27 cellular contexts compared by ENCODE assay signal in the genomic region with DNA sequence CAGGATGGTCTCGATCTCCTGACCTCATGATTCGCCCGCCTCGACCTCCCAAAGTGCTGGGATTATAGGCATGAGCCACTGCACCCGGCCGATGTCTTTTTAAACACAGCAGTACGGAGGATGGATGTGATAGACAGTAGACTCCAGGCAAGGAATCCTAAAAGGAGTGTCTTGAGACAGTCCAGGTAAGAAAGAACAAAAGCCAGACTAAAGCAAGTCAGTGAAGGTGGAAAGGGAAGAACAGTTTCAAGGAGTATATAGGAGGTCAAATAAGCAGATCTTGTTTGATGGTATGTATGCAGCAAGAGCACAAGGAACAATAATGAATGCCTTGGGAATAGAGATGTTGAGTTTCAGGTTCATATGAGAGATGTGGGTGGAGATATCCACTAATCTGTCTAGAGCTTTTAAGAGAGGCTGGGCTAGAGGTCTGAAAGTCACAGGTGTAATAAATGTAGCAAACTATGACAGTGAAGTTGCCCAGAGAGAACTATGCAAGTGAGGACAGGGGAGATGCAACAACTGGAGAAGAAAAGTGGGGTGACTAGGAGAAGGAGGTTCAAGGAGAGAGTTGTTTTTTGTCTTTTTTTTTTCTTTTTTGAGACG. TPM values are rescaled to one million over a fixed set of nuclear protein-coding genes. Genes with fewer than 3 reads are reported as not detected.
DNase-seq lines count a peak whose midpoint lies in the region; ATAC-seq and TF ChIP-seq lines count a peak whose summit lies in the region.
"Had no signal": no experiment of that assay in that cellular context is flagged by ENCODE, and none has a peak within 500 bp of the region (broad histone marks: within the 10 kb centered on the region; RNA-seq: fewer than 3 reads in every experiment).

No MANE protein-coding gene starts in this region.

- no peak overlapping the region for H3K27ac ChIP-seq in CD4-positive, CD25-positive, alpha-beta regulatory T cell (ENCODE audit: insufficient read depth, low read length, poor library complexity, severe bottlenecking)
- H3K27ac ChIP-seq in PC-3 (ENCODE audit: low read length) = no peak overlapping the region
- H3K27ac ChIP-seq: A549, coronary artery, esophagus muscularis mucosa, RWPE1, SK-N-MC, transverse colon, VCaP had no signal

- no peak overlapping the region for H3K4me3 ChIP-seq in CD4-positive, CD25-positive, alpha-beta regulatory T cell (ENCODE audit: low read depth, low read length)
- H3K4me3 ChIP-seq in lower leg skin (ENCODE audit: low read depth, poor library complexity, severe bottlenecking) (no peak overlapping the region), PC-3 (ENCODE audit: low read length) (no peak overlapping the region)
- H3K4me3 ChIP-seq: A549, coronary artery, esophagus muscularis mucosa, SK-N-MC, transverse colon had no signal

- WGBS in lower leg skin, 2 donors = 96 to 97% methylated on average over 8 of the region's 8 CpGs

- H3K9me3 Mint-ChIP-seq in activated CD8-positive, alpha-beta T cell treated with anti-CD3 and anti-CD28 coated beads for 36 hours = no peaks in the 10 kb centered on the region
- H3K9me3 Mint-ChIP-seq in activated CD8-positive, alpha-beta T cell treated with anti-CD3 and anti-CD28 coated beads, Interleukin-2, amount 10 ng/mL, durations not matched to agents 7 days and 5 days (ENCODE audit: insufficient read depth) = no peaks in the 10 kb centered on the region
- H3K9me3 Mint-ChIP-seq in CD4-positive, CD25-positive, alpha-beta regulatory T cell = peaks cover 0 to 2% (median 0%) of the 10 kb centered on the region in 7 donors
- no peaks in the 10 kb centered on the region for H3K9me3 Mint-ChIP-seq in immature natural killer cell
- H3K9me3 Mint-ChIP-seq: activated CD4-positive, alpha-beta T cell treated with anti-CD3 and anti-CD28 coated beads, Interleukin-2, amount 10 ng/mL, durations not matched to agents 7 days and 5 days; endodermal cell; memory B cell had no signal

- H3F3A ChIP-seq in PC-3 (ENCODE audit: low read length, unreplicated experiment) = no peaks in the 10 kb centered on the region

- no peak for TF ChIP-seq CTCF in activated CD8-positive, alpha-beta T cell treated with anti-CD3 and anti-CD28 coated beads for 36 hours (IDR thresholded peaks at IDR 0.05)
- no peak for TF ChIP-seq CTCF in lower leg skin (IDR thresholded peaks at IDR 0.05)
- no peak for TF ChIP-seq CTCF in PC-3 (conservative IDR thresholded peaks at IDR 0.05; ENCODE audit: low read depth, low read length)

- H3K9me2 ChIP-seq in PC-3 (replicated peaks; ENCODE audit: low read length) = no peaks in the 10 kb centered on the region

- no peak overlapping the region for H3K9ac ChIP-seq in PC-3 (ENCODE audit: low read length)

- no TSS peak for BruUV-seq in PC-3 (replicated peaks; lab: Mats Ljungman, UMichigan)

- H2AFZ ChIP-seq in PC-3 (ENCODE audit: low read length) = no peak overlapping the region

- peaks cover 37% of the 10 kb centered on the region for H3K79me2 ChIP-seq in PC-3 (ENCODE audit: low read length)

- H4K20me1 ChIP-seq in PC-3 (ENCODE audit: low read length) = no peaks in the 10 kb centered on the region

- H3K4me1 ChIP-seq in CD4-positive, CD25-positive, alpha-beta regulatory T cell (ENCODE audit: control insufficient read depth, insufficient read depth, low read length, poor library complexity, severe bottlenecking) = peaks cover 21% of the 10 kb centered on the region
- peaks cover 18% of the 10 kb centered on the region for H3K4me1 ChIP-seq in PC-3 (ENCODE audit: insufficient read depth, low read length)

- H3K27me3 ChIP-seq in CD4-positive, CD25-positive, alpha-beta regulatory T cell (ENCODE audit: control insufficient read depth, insufficient read depth, low read length) = no peaks in the 10 kb centered on the region
- H3K27me3 ChIP-seq in PC-3 (ENCODE audit: low read length) = no peaks in the 10 kb centered on the region
- H3K27me3 ChIP-seq: esophagus muscularis mucosa, transverse colon had no signal

- H3K4me2 ChIP-seq in PC-3 (ENCODE audit: low read length) = no peak overlapping the region
- H3K4me2 ChIP-seq: A549 had no signal

- no peaks in the 10 kb centered on the region for H3K27me3 Mint-ChIP-seq in activated CD8-positive, alpha-beta T cell treated with anti-CD3 and anti-CD28 coated beads for 36 hours
- H3K27me3 Mint-ChIP-seq in activated CD8-positive, alpha-beta T cell treated with anti-CD3 and anti-CD28 coated beads, Interleukin-2, amount 10 ng/mL, durations not matched to agents 7 days and 5 days (ENCODE audit: low read depth) = no peaks in the 10 kb centered on the region
- H3K27me3 Mint-ChIP-seq in CD4-positive, CD25-positive, alpha-beta regulatory T cell = no peaks in the 10 kb centered on the region
- H3K27me3 Mint-ChIP-seq in T-helper 17 cell = no peaks in the 10 kb centered on the region
- peaks cover 4 to 13% (median 10%) of the 10 kb centered on the region in 3 donors for H3K27me3 Mint-ChIP-seq in immature natural killer cell (ENCODE audit: low read depth in 3 of 3)
- H3K27me3 Mint-ChIP-seq: activated CD4-positive, alpha-beta T cell treated with anti-CD3 and anti-CD28 coated beads, Interleukin-2, amount 10 ng/mL, durations not matched to agents 7 days and 5 days; memory B cell had no signal

- ATAC-seq in activated CD8-positive, alpha-beta T cell treated with anti-CD3 and anti-CD28 coated beads for 36 hours = no peak
- ATAC-seq in activated CD8-positive, alpha-beta T cell treated with anti-CD3 and anti-CD28 coated beads, Interleukin-2, amount 10 ng/mL, durations not matched to agents 7 days and 5 days = no peak
- ATAC-seq in CD4-positive, CD25-positive, alpha-beta regulatory T cell (ENCODE audit: low read depth in 2 of 2) = no peak
- no peak for ATAC-seq in T-helper 17 cell
- ATAC-seq in PC-3 = no peak
- ATAC-seq: A549, left colon had no signal

- H3K27ac Mint-ChIP-seq in activated CD8-positive, alpha-beta T cell treated with anti-CD3 and anti-CD28 coated beads for 36 hours = peak overlapping the region; percentile 5
- H3K27ac Mint-ChIP-seq in activated CD8-positive, alpha-beta T cell treated with anti-CD3 and anti-CD28 coated beads, Interleukin-2, amount 10 ng/mL, durations not matched to agents 7 days and 5 days = no peak overlapping the region
- peak overlapping the region; percentile 37 to 78 (median 45) for H3K27ac Mint-ChIP-seq in CD4-positive, CD25-positive, alpha-beta regulatory T cell
- H3K27ac Mint-ChIP-seq in T-helper 17 cell (peak overlapping the region; percentile 77), immature natural killer cell (peak overlapping the region in 5 of 6 donors; percentile 6 to 47 (median 29))
- H3K27ac Mint-ChIP-seq: activated CD4-positive, alpha-beta T cell treated with anti-CD3 and anti-CD28 coated beads, Interleukin-2, amount 10 ng/mL, durations not matched to agents 7 days and 5 days; endodermal cell had no signal

- no peak overlapping the region for H3K4me3 Mint-ChIP-seq in activated CD8-positive, alpha-beta T cell treated with anti-CD3 and anti-CD28 coated beads for 36 hours
- H3K4me3 Mint-ChIP-seq in activated CD8-positive, alpha-beta T cell treated with anti-CD3 and anti-CD28 coated beads, Interleukin-2, amount 10 ng/mL, durations not matched to agents 7 days and 5 days = no peak overlapping the region
- H3K4me3 Mint-ChIP-seq in CD4-positive, CD25-positive, alpha-beta regulatory T cell = peak overlapping the region in 3 of 4 donors; percentile 10 to 90 (median 84)
- peak overlapping the region; percentile 68 for H3K4me3 Mint-ChIP-seq in T-helper 17 cell
- H3K4me3 Mint-ChIP-seq in immature natural killer cell = no peak overlapping the region
- H3K4me3 Mint-ChIP-seq: activated CD4-positive, alpha-beta T cell treated with anti-CD3 and anti-CD28 coated beads, Interleukin-2, amount 10 ng/mL, durations not matched to agents 7 days and 5 days; endodermal cell; memory B cell had no signal

- TF ChIP-seq POLR2A in lower leg skin (IDR thresholded peaks at IDR 0.05) = no peak

- CTCF ChIA-PET in activated CD8-positive, alpha-beta T cell treated with anti-CD3 and anti-CD28 coated beads for 36 hours (lab: Charles Lee) = interaction anchor here (0.9 to 1.5 kb wide), 2 partner anchors 140 to 149 kb away, joined by 3 to 4 read pairs; no protein-coding TSS in a partner anchor
- CTCF ChIA-PET in activated CD8-positive, alpha-beta T cell treated with anti-CD3 and anti-CD28 coated beads, Interleukin-2, amount 10 ng/mL, durations not matched to agents 7 days and 5 days (lab: Charles Lee) = interaction anchor here (1.0 to 1.2 kb wide), 2 partner anchors 15 to 31 kb away, joined by 3 read pairs; no protein-coding TSS in a partner anchor
- CTCF ChIA-PET in PC-3 (lab: Charles Lee) = no interaction called here

- peaks cover 30% of the 10 kb centered on the region for H3K36me3 Mint-ChIP-seq in activated CD8-positive, alpha-beta T cell treated with anti-CD3 and anti-CD28 coated beads for 36 hours (ENCODE audit: low read depth)
- H3K36me3 Mint-ChIP-seq in activated CD8-positive, alpha-beta T cell treated with anti-CD3 and anti-CD28 coated beads, Interleukin-2, amount 10 ng/mL, durations not matched to agents 7 days and 5 days (ENCODE audit: low read depth) = peaks cover 49% of the 10 kb centered on the region
- H3K36me3 Mint-ChIP-seq in CD4-positive, CD25-positive, alpha-beta regulatory T cell = peaks cover 30% of the 10 kb centered on the region
- H3K36me3 Mint-ChIP-seq in T-helper 17 cell (ENCODE audit: low read depth) = peaks cover 12% of the 10 kb centered on the region
- H3K36me3 Mint-ChIP-seq in immature natural killer cell = peaks cover 6 to 16% (median 12%) of the 10 kb centered on the region in 3 donors

- H3K36me3 ChIP-seq in CD4-positive, CD25-positive, alpha-beta regulatory T cell (ENCODE audit: control insufficient read depth, insufficient read depth, low read length) = peaks cover 42% of the 10 kb centered on the region
- H3K36me3 ChIP-seq in PC-3 (ENCODE audit: low read depth, low read length) = peaks cover 23% of the 10 kb centered on the region; the same call in 1 of the 2 replicates

- no peaks in the 10 kb centered on the region for H3K9me3 ChIP-seq in CD4-positive, CD25-positive, alpha-beta regulatory T cell (ENCODE audit: control insufficient read depth in 2 of 2, low read length in 2 of 2)
- H3K9me3 ChIP-seq in T-helper 17 cell (ENCODE audit: control insufficient read depth, low read length, poor library complexity, severe bottlenecking) = no peaks in the 10 kb centered on the region
- H3K9me3 ChIP-seq in PC-3 (ENCODE audit: low read length) = no peaks in the 10 kb centered on the region
- H3K9me3 ChIP-seq: A549, esophagus muscularis mucosa, transverse colon had no signal

- H3K4me1 Mint-ChIP-seq in activated CD8-positive, alpha-beta T cell treated with anti-CD3 and anti-CD28 coated beads for 36 hours (ENCODE audit: low read depth) = peaks cover 27% of the 10 kb centered on the region
- H3K4me1 Mint-ChIP-seq in activated CD8-positive, alpha-beta T cell treated with anti-CD3 and anti-CD28 coated beads, Interleukin-2, amount 10 ng/mL, durations not matched to agents 7 days and 5 days (ENCODE audit: low read depth) = peaks cover 25% of the 10 kb centered on the region
- peaks cover 13 to 57% (median 30%) of the 10 kb centered on the region in 4 donors for H3K4me1 Mint-ChIP-seq in CD4-positive, CD25-positive, alpha-beta regulatory T cell
- H3K4me1 Mint-ChIP-seq in T-helper 17 cell (peaks cover 28% of the 10 kb centered on the region), immature natural killer cell (peaks cover 26 to 40% of the 10 kb centered on the region in 2 donors)
- H3K4me1 Mint-ChIP-seq: endodermal cell had no signal

- DNase-seq in activated CD8-positive, alpha-beta T cell treated with anti-CD3 and anti-CD28 coated beads for 36 hours = no peak
- no peak for DNase-seq in activated CD8-positive, alpha-beta T cell treated with anti-CD3 and anti-CD28 coated beads, Interleukin-2, amount 10 ng/mL, durations not matched to agents 7 days and 5 days
- DNase-seq in CD4-positive, CD25-positive, alpha-beta regulatory T cell = no peak
- DNase-seq in T-helper 17 cell = no peak
- DNase-seq in immature natural killer cell = no peak
- DNase-seq in effector CD4-positive, alpha-beta T cell = no peak
- no peak for DNase-seq in lower leg skin (ENCODE audit: low spot score in 2 of 2)
- no peak for DNase-seq in PC-3
- DNase-seq: activated CD4-positive, alpha-beta T cell treated with anti-CD3 and anti-CD28 coated beads, Interleukin-2, amount 10 ng/mL, durations not matched to agents 7 days and 5 days; amygdala; DMS79; endodermal cell; foreskin melanocyte; GF-D8; left colon; NCI-H1694; NCI-H446 treated with DMSO at 0.1 percent for 48 hours; NCI-H82; T-helper 9 cell; transverse colon had no signal

- intact Hi-C loops in activated CD8-positive, alpha-beta T cell treated with anti-CD3 and anti-CD28 coated beads for 36 hours (cut with micrococcal nuclease) = no loop called here
- intact Hi-C loops in lower leg skin (cut with DNase I; ENCODE audit: low total_unique reads) (no loop called here), PC-3 (cut with micrococcal nuclease) (no loop called here)

- POLR2A ChIA-PET in activated CD8-positive, alpha-beta T cell treated with anti-CD3 and anti-CD28 coated beads for 36 hours (lab: Charles Lee) = no interaction called here
- POLR2A ChIA-PET in activated CD8-positive, alpha-beta T cell treated with anti-CD3 and anti-CD28 coated beads, Interleukin-2, amount 10 ng/mL, durations not matched to agents 7 days and 5 days (lab: Charles Lee) = no interaction called here
- POLR2A ChIA-PET in PC-3 (lab: Charles Lee; ENCODE audit: unreplicated experiment) = no interaction called here

RNA-seq across cellular contexts. Expression of a gene that starts 4.5 kb away (rescaled TPM):
- total RNA-seq in activated CD8-positive, alpha-beta T cell treated with anti-CD3 and anti-CD28 coated beads for 36 hours = 10 to 100 TPM in 1 of 2 experiments, 1 to 10 TPM in 1; 7.9 to 11.1 TPM
- 10 to 100 TPM; 14.5 to 14.7 TPM for total RNA-seq in activated CD8-positive, alpha-beta T cell treated with anti-CD3 and anti-CD28 coated beads, Interleukin-2, amount 10 ng/mL, durations not matched to agents 7 days and 5 days
- total RNA-seq in CD4-positive, CD25-positive, alpha-beta regulatory T cell = 16.3 TPM
- polyA plus RNA-seq in CD4-positive, CD25-positive, alpha-beta regulatory T cell = 10 to 100 TPM; 21.0 to 28.2 (median 24.6) TPM
- 1 to 10 TPM; 6.3 to 8.6 TPM for total RNA-seq in T-helper 17 cell
- polyA plus RNA-seq in immature natural killer cell = 10 to 100 TPM in 2 of 3 donors, 1 to 10 TPM in 1; 8.8 to 12.7 (median 10.1) TPM
- 10 to 100 TPM in 2 of 4 donors, 1 to 10 TPM in 2; 8.2 to 22.5 (median 13.2) TPM for total RNA-seq in lower leg skin
- total RNA-seq in PC-3 (2014; rRNA removed) = 8.2 and 11.0 TPM in 2 replicates

RNA-seq across cellular contexts. Expression of a gene that starts 4.7 kb away (rescaled TPM):
- 10 to 100 TPM; 39.9 to 44.2 TPM for total RNA-seq in activated CD8-positive, alpha-beta T cell treated with anti-CD3 and anti-CD28 coated beads for 36 hours
- 10 to 100 TPM; 47.5 to 48.7 TPM for total RNA-seq in activated CD8-positive, alpha-beta T cell treated with anti-CD3 and anti-CD28 coated beads, Interleukin-2, amount 10 ng/mL, durations not matched to agents 7 days and 5 days
- total RNA-seq in CD4-positive, CD25-positive, alpha-beta regulatory T cell = 123 TPM
- polyA plus RNA-seq in CD4-positive, CD25-positive, alpha-beta regulatory T cell = 10 to 100 TPM; 19.9 to 28.1 (median 25.0) TPM
- total RNA-seq in T-helper 17 cell = 100 to 1,000 TPM in 1 of 2 donors, 10 to 100 TPM in 1; 86.6 to 105 TPM
- 10 to 100 TPM; 10.4 to 24.7 (median 14.5) TPM for polyA plus RNA-seq in immature natural killer cell
- total RNA-seq in lower leg skin = 10 to 100 TPM; 21.3 to 52.5 (median 28.2) TPM
- 43.4 and 51.5 TPM in 2 replicates for total RNA-seq in PC-3 (2014; rRNA removed)

Comparison
In these comparisons a context has a peak if more than half of its experiments do, and no peak if none do; other contexts are left out.
1. H3K4me3 Mint-ChIP-seq: peak in CD4-positive, CD25-positive, alpha-beta regulatory T cell (3 of 4) and T-helper 17 cell (single experiment); none in activated CD8-positive, alpha-beta T cell treated with anti-CD3 and anti-CD28 coated beads for 36 hours (single experiment), activated CD8-positive, alpha-beta T cell treated with anti-CD3 and anti-CD28 coated beads, Interleukin-2, amount 10 ng/mL, durations not matched to agents 7 days and 5 days (single experiment) and immature natural killer cell (0 of 5).